Comparison of ENCODE assay signal across 1 cellular context in the genomic region with DNA sequence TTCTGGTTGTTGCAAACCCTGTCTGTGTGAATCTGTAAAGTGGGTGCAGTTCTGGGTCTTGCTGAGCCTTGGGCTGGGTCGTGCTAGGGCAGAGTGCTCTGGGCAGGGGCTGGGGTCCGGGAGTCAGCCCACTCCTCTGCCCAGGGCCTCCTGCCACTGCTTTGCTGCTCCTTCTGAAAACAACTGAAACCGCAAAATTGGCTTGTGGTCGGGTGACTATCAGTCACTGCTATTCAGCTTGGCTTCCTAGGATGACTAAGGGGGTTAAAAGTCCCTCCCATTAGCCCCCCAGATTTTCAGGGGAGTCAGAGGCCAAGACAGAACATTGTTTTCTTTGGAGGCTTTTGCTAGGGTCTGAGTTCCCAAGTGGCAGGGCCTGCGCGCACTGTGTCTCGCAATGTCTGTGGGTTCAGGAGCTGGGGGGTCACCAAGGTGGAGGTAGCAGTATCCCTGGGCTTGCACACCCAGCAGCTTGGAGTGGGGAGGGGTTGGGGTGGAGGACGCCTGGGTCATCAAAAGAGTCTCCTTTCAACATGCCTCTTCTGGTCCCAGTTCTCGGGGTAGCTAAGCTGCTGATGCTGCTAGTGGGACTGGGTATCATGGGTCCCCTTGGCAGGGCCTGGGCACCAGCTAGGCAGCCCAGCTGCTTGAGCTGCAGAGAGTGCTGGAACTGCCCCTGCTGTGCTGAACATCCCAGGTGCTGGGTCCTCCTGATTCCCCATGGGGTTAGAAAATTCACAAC.
A peak's percentile ranks its signal among the peaks of the same experiment; 100 is the strongest.
TF ChIP-seq lines count a peak whose summit lies in the region.

No MANE protein-coding gene starts in this region.

TF ChIP-seq in K562, 482 proteins besides CTCF, POLR2A, EP300 and RAD21 (continued from another document):
- TF ChIP-seq, protein P1, sequence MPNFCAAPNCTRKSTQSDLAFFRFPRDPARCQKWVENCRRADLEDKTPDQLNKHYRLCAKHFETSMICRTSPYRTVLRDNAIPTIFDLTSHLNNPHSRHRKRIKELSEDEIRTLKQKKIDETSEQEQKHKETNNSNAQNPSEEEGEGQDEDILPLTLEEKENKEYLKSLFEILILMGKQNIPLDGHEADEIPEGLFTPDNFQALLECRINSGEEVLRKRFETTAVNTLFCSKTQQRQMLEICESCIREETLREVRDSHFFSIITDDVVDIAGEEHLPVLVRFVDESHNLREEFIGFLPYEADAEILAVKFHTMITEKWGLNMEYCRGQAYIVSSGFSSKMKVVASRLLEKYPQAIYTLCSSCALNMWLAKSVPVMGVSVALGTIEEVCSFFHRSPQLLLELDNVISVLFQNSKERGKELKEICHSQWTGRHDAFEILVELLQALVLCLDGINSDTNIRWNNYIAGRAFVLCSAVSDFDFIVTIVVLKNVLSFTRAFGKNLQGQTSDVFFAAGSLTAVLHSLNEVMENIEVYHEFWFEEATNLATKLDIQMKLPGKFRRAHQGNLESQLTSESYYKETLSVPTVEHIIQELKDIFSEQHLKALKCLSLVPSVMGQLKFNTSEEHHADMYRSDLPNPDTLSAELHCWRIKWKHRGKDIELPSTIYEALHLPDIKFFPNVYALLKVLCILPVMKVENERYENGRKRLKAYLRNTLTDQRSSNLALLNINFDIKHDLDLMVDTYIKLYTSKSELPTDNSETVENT (CRISPR knock-in tag; IDR thresholded peaks at IDR 0.05): no peak
- TF ChIP-seq ZNF436 (CRISPR knock-in tag; IDR thresholded peaks at IDR 0.05) (no peak), ZNF766 (CRISPR knock-in tag; conservative IDR thresholded peaks at IDR 0.05) (no peak), ZNF668 (CRISPR knock-in tag; IDR thresholded peaks at IDR 0.05) (no peak), COPS2 (conservative IDR thresholded peaks at IDR 0.05) (no peak), HMG20A (CRISPR knock-in tag; conservative IDR thresholded peaks at IDR 0.05) (no peak), ZNF75A (CRISPR knock-in tag; IDR thresholded peaks at IDR 0.05) (no peak), MAFF (IDR thresholded peaks at IDR 0.05; ENCODE audit: low read length) (no peak; the same call in 1 of the 2 replicates), NFRKB (IDR thresholded peaks at IDR 0.05; ENCODE audit: low read depth) (no peak), ZNF316 (IDR thresholded peaks at IDR 0.05) (peak; percentile 48), ARID1B (IDR thresholded peaks at IDR 0.05) (peak; percentile 30; the same call in 1 of the 2 replicates), KDM2B (CRISPR knock-in tag; IDR thresholded peaks at IDR 0.05) (no peak), TOE1 (IDR thresholded peaks at IDR 0.05; ENCODE audit: borderline replicate concordance) (no peak), TOE1 (CRISPR knock-in tag; IDR thresholded peaks at IDR 0.05; ENCODE audit: borderline replicate concordance, low read depth) (no peak), ZNF778 (CRISPR knock-in tag; IDR thresholded peaks at IDR 0.05) (no peak), PCBP2 (IDR thresholded peaks at IDR 0.05; ENCODE audit: low read depth, low read length, poor library complexity, severe bottlenecking) (no peak), ZNF445 (CRISPR knock-in tag; IDR thresholded peaks at IDR 0.05; ENCODE audit: low read depth) (no peak), NFE2 (IDR thresholded peaks at IDR 0.05; ENCODE audit: low read depth) (peak; percentile 86), ZNF830 (CRISPR knock-in tag; IDR thresholded peaks at IDR 0.05) (no peak), ESRRA (IDR thresholded peaks at IDR 0.05; ENCODE audit: borderline replicate concordance, low read depth) (peak; percentile 80; the same call in 1 of the 2 replicates), CHD4 (IDR thresholded peaks at IDR 0.05; ENCODE audit: insufficient read depth, insufficient replicate concordance, low read depth, low read length, poor library complexity, severe bottlenecking) (no peak), FOSL1 (tag; conservative IDR thresholded peaks at IDR 0.05) (peak; percentile 80), STAT5A (IDR thresholded peaks at IDR 0.05; ENCODE audit: borderline replicate concordance, low read length) (no peak), HDAC2 (IDR thresholded peaks at IDR 0.05) (no peak), SMARCE1 (IDR thresholded peaks at IDR 0.05) (peak; percentile 50; the same call in 1 of the 2 replicates), RUNX1 (IDR thresholded peaks at IDR 0.05; ENCODE audit: low read depth) (0 out of 2 replicates have a peak, but pooled peaks have one; percentile 58), KAT8 (IDR thresholded peaks at IDR 0.05; ENCODE audit: low read depth) (no peak), ZNF644 (tag; IDR thresholded peaks at IDR 0.05; ENCODE audit: low read depth) (no peak), ZNF217 (CRISPR knock-in tag; IDR thresholded peaks at IDR 0.05) (no peak), ZC3H4 (CRISPR knock-in tag; IDR thresholded peaks at IDR 0.05; ENCODE audit: borderline replicate concordance) (no peak)
- TF ChIP-seq, protein P2, sequence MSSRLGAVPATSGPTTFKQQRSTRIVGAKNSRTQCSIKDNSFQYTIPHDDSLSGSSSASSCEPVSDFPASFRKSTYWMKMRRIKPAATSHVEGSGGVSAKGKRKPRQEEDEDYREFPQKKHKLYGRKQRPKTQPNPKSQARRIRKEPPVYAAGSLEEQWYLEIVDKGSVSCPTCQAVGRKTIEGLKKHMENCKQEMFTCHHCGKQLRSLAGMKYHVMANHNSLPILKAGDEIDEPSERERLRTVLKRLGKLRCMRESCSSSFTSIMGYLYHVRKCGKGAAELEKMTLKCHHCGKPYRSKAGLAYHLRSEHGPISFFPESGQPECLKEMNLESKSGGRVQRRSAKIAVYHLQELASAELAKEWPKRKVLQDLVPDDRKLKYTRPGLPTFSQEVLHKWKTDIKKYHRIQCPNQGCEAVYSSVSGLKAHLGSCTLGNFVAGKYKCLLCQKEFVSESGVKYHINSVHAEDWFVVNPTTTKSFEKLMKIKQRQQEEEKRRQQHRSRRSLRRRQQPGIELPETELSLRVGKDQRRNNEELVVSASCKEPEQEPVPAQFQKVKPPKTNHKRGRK (tag; IDR thresholded peaks at IDR 0.05): peak; percentile 25; the same call in 1 of the 2 replicates
- TF ChIP-seq, protein P3, sequence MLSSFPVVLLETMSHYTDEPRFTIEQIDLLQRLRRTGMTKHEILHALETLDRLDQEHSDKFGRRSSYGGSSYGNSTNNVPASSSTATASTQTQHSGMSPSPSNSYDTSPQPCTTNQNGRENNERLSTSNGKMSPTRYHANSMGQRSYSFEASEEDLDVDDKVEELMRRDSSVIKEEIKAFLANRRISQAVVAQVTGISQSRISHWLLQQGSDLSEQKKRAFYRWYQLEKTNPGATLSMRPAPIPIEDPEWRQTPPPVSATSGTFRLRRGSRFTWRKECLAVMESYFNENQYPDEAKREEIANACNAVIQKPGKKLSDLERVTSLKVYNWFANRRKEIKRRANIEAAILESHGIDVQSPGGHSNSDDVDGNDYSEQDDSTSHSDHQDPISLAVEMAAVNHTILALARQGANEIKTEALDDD (IDR thresholded peaks at IDR 0.05): peak; percentile 43; the same call in 1 of the 2 replicates
- TF ChIP-seq, protein P4, sequence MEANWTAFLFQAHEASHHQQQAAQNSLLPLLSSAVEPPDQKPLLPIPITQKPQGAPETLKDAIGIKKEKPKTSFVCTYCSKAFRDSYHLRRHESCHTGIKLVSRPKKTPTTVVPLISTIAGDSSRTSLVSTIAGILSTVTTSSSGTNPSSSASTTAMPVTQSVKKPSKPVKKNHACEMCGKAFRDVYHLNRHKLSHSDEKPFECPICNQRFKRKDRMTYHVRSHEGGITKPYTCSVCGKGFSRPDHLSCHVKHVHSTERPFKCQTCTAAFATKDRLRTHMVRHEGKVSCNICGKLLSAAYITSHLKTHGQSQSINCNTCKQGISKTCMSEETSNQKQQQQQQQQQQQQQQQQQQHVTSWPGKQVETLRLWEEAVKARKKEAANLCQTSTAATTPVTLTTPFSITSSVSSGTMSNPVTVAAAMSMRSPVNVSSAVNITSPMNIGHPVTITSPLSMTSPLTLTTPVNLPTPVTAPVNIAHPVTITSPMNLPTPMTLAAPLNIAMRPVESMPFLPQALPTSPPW (CRISPR knock-in tag; IDR thresholded peaks at IDR 0.05): peak; percentile 64
